In genomic region chr9:3847377-3847776, GRCh38 we compare ENCODE assay signal across 7 cellular contexts.
"Had no signal": no experiment of that assay in that cellular context is flagged by ENCODE, and none has a peak within 500 bp of the region (broad histone marks: within the 10 kb centered on the region; RNA-seq: fewer than 3 reads in every experiment).

No MANE protein-coding gene starts in this region.

- DNase-seq: GDM1, GF-D8 had no signal

- H3K4me3 ChIP-seq: GM12878 had no signal

- ATAC-seq: GM12878 had no signal

- FAIRE-seq: GM12878, GM12891, GM12892, GM18507, GM19239 had no signal
